ENCODE assay signal across 17 cellular contexts in the genomic region with DNA sequence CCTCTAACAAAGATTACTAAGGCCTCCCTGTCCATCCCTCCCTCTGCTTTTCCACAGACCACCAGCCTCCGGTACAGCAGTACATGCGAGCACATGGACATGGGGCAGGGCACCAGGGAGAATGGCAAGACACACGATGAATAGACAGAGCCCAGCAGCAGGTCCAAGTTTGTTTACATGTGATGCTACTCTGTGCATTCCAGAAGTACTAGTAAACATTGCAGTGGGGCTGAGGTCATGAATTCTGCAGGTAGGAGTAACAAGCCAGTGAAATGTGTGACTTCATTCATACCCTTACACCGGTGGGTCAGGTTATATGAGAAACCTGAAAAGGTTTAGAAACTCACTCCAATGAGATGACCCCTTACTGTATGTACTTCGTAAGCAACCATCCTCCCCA.
"Had no signal": no experiment of that assay in that cellular context is flagged by ENCODE, and none has a peak within 500 bp of the region (broad histone marks: within the 10 kb centered on the region; RNA-seq: fewer than 3 reads in every experiment).

No MANE protein-coding gene starts in this region.

- H3K27me3 Mint-ChIP-seq: brain had no signal

- H3K9me3 ChIP-seq: psoas muscle, thoracic aorta had no signal

- H3K27ac ChIP-seq: psoas muscle, thoracic aorta had no signal

- H3K36me3 Mint-ChIP-seq: brain, WTC11 had no signal

- H3K27ac Mint-ChIP-seq: activated T-helper 17 cell treated with anti-CD3 and anti-CD28 coated beads, Interleukin-2, amount 50 U/mL, for 72 hours; brain; effector memory CD8-positive, alpha-beta T cell; nephron progenitor cell; T-helper 1 cell treated with Interleukin-12 subunit alpha and Interleukin-12 subunit beta and Interleukin-4 antibody, amounts not matched to agents 30 μg/mL and 1 μg/mL, for 36 hours; WTC11 had no signal

- H3K4me3 Mint-ChIP-seq: activated T-helper 17 cell treated with anti-CD3 and anti-CD28 coated beads, Interleukin-2, amount 50 U/mL, for 72 hours; brain; effector memory CD8-positive, alpha-beta T cell; nephron progenitor cell; T-helper 1 cell treated with Interleukin-12 subunit alpha and Interleukin-12 subunit beta and Interleukin-4 antibody, amounts not matched to agents 30 μg/mL and 1 μg/mL, for 36 hours; WTC11 had no signal

- H3K9me3 Mint-ChIP-seq: activated T-helper 17 cell treated with anti-CD3 and anti-CD28 coated beads, Interleukin-2, amount 50 U/mL, for 72 hours; effector memory CD8-positive, alpha-beta T cell; T-helper 1 cell treated with Interleukin-12 subunit alpha and Interleukin-12 subunit beta and Interleukin-4 antibody, amounts not matched to agents 30 μg/mL and 1 μg/mL, for 36 hours had no signal

- ATAC-seq: activated T-helper 17 cell treated with anti-CD3 and anti-CD28 coated beads, Interleukin-2, amount 50 U/mL, for 72 hours; effector memory CD8-positive, alpha-beta T cell; left lobe of liver; psoas muscle; sciatic nerve; WTC11 had no signal

- DNase-seq: activated CD4-positive, alpha-beta T cell treated with anti-CD3 and anti-CD28 coated beads, Interleukin-2, amount 50 U/mL, for 1 hour; activated naive CD4-positive, alpha-beta T cell treated with anti-CD3 and anti-CD28 coated beads, Interleukin-2, amount 50 U/mL, for 16 hours; activated T-cell treated with anti-CD3 and anti-CD28 coated beads for 4 hours; amygdala; effector memory CD8-positive, alpha-beta T cell; mesenchymal stem cell; nephron progenitor cell; psoas muscle; stimulated activated CD4-positive, alpha-beta T cell treated with anti-CD3 and anti-CD28 coated beads, Interleukin-2, amount 100 ng/mL, for 24 hours; stimulated activated naive CD4-positive, alpha-beta T cell had no signal

- H3K4me1 ChIP-seq: psoas muscle had no signal

- H3K4me3 ChIP-seq: psoas muscle, thoracic aorta had no signal

- H3K36me3 ChIP-seq: thoracic aorta had no signal

- H3K4me1 Mint-ChIP-seq: activated T-helper 17 cell treated with anti-CD3 and anti-CD28 coated beads, Interleukin-2, amount 50 U/mL, for 72 hours; WTC11 had no signal
